ENCODE assay signal across 8 cellular contexts in genomic region chr4:140252144-140252741, GRCh38.
DNase-seq lines count a peak whose midpoint lies in the region; ATAC-seq and TF ChIP-seq lines count a peak whose summit lies in the region.

No MANE protein-coding gene starts in this region.

- H3K9me3 ChIP-seq in lung (ENCODE audit: control insufficient read depth in 2 of 2, insufficient read depth in 1 of 2, low read length in 1 of 2) (no peaks in the 10 kb centered on the region), upper lobe of left lung (no peaks in the 10 kb centered on the region)

- H3K27me3 Mint-ChIP-seq in stimulated activated naive CD8-positive, alpha-beta T cell treated with anti-CD3 and anti-CD28 coated beads, Interleukin-15, Interleukin-2, amounts not matched to agents 100 ng/mL and 50 ng/mL, for 24 hours: peaks cover 16% of the 10 kb centered on the region
- no peaks in the 10 kb centered on the region for H3K27me3 Mint-ChIP-seq in chondrocyte (ENCODE audit: low read depth)

- H3K27ac ChIP-seq in lung (ENCODE audit: low read depth in 1 of 2, low read length in 1 of 2) (peak overlapping the region; percentile 94 to 95), upper lobe of left lung (peak overlapping the region; percentile 90 to 94 (median 94))

- no peak overlapping the region for H3K4me3 ChIP-seq in lung
- peak overlapping the region; percentile 59 to 75 (median 70) for H3K4me3 ChIP-seq in upper lobe of left lung

- 21 to 24% methylated on average over 19 of the region's 19 CpGs for WGBS in lung, 2 donors
- 23 to 45% methylated on average over 9 to 13 of the region's 19 CpGs for WGBS in upper lobe of left lung, 2 donors

- H3K4me1 ChIP-seq in lung (ENCODE audit: control insufficient read depth in 2 of 2, insufficient read depth in 2 of 2, low read length in 2 of 2): peaks cover 2 to 4% of the 10 kb centered on the region in 2 donors
- H3K4me1 ChIP-seq in upper lobe of left lung: peaks cover 10 to 19% (median 13%) of the 10 kb centered on the region in 4 donors

- H3K36me3 Mint-ChIP-seq in stimulated activated naive CD8-positive, alpha-beta T cell treated with anti-CD3 and anti-CD28 coated beads, Interleukin-15, Interleukin-2, amounts not matched to agents 100 ng/mL and 50 ng/mL, for 24 hours (ENCODE audit: low read depth): no peaks in the 10 kb centered on the region
- no peaks in the 10 kb centered on the region for H3K36me3 Mint-ChIP-seq in chondrocyte (ENCODE audit: low read depth)

- no peak for ATAC-seq in stimulated activated naive CD8-positive, alpha-beta T cell treated with anti-CD3 and anti-CD28 coated beads, Interleukin-15, Interleukin-2, amounts not matched to agents 100 U/mL and 50 U/mL, for 24 hours
- ATAC-seq in lung (ENCODE audit: insufficient read depth, low FRiP score) (peak; percentile 34), upper lobe of left lung (ENCODE audit: low FRiP score in 2 of 2) (peak in 1 of 2 donors; percentile 3), HG02610 (IDR thresholded peaks at IDR 0.05; ENCODE audit: unreplicated experiment) (no peak)

- no peak for DNase-seq in stimulated activated naive CD8-positive, alpha-beta T cell treated with anti-CD3 and anti-CD28 coated beads, Interleukin-15, Interleukin-2, amounts not matched to agents 100 U/mL and 50 U/mL, for 24 hours
- DNase-seq in NCI-H82 treated with DMSO at 0.1 percent for 48 hours (lab: John Stamatoyannopoulos, UW; ENCODE audit: unreplicated experiment): peak; percentile 69
- DNase-seq in chondrocyte (ENCODE audit: low spot score): no peak
- DNase-seq in lung (ENCODE audit: low spot score): no peak
- DNase-seq in upper lobe of left lung: peak in 1 of 2 donors; percentile 68
- no peak for DNase-seq in CD1c-positive myeloid dendritic cell (ENCODE audit: extremely low spot score)

- peaks cover 30% of the 10 kb centered on the region for H3K4me1 Mint-ChIP-seq in stimulated activated naive CD8-positive, alpha-beta T cell treated with anti-CD3 and anti-CD28 coated beads, Interleukin-15, Interleukin-2, amounts not matched to agents 100 ng/mL and 50 ng/mL, for 24 hours (ENCODE audit: low read depth)
- H3K4me1 Mint-ChIP-seq in chondrocyte (ENCODE audit: low read depth): peaks cover 29% of the 10 kb centered on the region

- H3K4me3 Mint-ChIP-seq in stimulated activated naive CD8-positive, alpha-beta T cell treated with anti-CD3 and anti-CD28 coated beads, Interleukin-15, Interleukin-2, amounts not matched to agents 100 ng/mL and 50 ng/mL, for 24 hours: peak overlapping the region; percentile 60
- peak overlapping the region; percentile 59 for H3K4me3 Mint-ChIP-seq in chondrocyte (ENCODE audit: unreplicated experiment)

- H3K27ac Mint-ChIP-seq in stimulated activated naive CD8-positive, alpha-beta T cell treated with anti-CD3 and anti-CD28 coated beads, Interleukin-15, Interleukin-2, amounts not matched to agents 100 ng/mL and 50 ng/mL, for 24 hours: peak overlapping the region; percentile 66
- peak overlapping the region; percentile 56 for H3K27ac Mint-ChIP-seq in chondrocyte (ENCODE audit: unreplicated experiment)

- no peaks in the 10 kb centered on the region for H3K36me3 ChIP-seq in lung (ENCODE audit: control insufficient read depth in 2 of 2, insufficient read depth in 2 of 2, low read length in 2 of 2)
- no peaks in the 10 kb centered on the region for H3K36me3 ChIP-seq in upper lobe of left lung

- H3K27me3 ChIP-seq in lung (ENCODE audit: control insufficient read depth, insufficient read depth) (no peaks in the 10 kb centered on the region), upper lobe of left lung (no peaks in the 10 kb centered on the region)

- no peak for TF ChIP-seq EP300 in upper lobe of left lung (IDR thresholded peaks at IDR 0.05)

- H3K9me3 Mint-ChIP-seq in stimulated activated naive CD8-positive, alpha-beta T cell treated with anti-CD3 and anti-CD28 coated beads, Interleukin-15, Interleukin-2, amounts not matched to agents 100 ng/mL and 50 ng/mL, for 24 hours: no peaks in the 10 kb centered on the region
- H3K9me3 Mint-ChIP-seq in chondrocyte (ENCODE audit: low read depth): no peaks in the 10 kb centered on the region

- no peak for TF ChIP-seq CTCF in chondrocyte (IDR thresholded peaks at IDR 0.05)
- no peak for TF ChIP-seq CTCF in lung (IDR thresholded peaks at IDR 0.05; ENCODE audit: control extremely low read depth, extremely low read depth)
- TF ChIP-seq CTCF in upper lobe of left lung (IDR thresholded peaks at IDR 0.05): peak in 1 of 6 experiments; percentile 23

- TF ChIP-seq POLR2A in upper lobe of left lung (IDR thresholded peaks at IDR 0.05): no peak
